Comparison of ENCODE assay signal across 8 cellular contexts in the genomic region with DNA sequence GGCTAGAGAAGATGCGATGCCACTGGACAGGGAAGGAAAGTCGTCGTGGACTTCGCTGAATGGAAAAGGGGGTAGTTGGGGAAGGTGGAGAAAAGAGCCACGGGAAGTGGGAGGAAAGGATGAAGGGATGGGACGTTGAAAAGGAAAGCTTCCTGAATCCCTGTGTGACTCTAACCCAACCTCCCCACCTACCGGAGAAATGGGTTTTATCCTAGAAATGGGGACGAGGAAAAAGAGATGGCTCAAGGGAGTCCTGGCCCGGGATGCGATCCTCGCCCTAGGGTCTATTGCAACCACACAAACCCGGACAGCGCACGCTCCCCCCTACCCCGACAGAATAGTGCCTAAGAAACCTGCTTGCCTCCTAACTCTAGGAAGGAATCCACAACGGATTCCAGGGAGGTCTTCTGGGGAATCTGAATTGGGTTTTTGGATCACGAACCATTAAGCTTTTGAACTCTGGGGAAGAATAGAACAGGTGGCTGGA. TPM values are rescaled to one million over a fixed set of nuclear protein-coding genes. Genes with fewer than 3 reads are reported as not detected.
DNase-seq lines count a peak whose midpoint lies in the region; FAIRE-seq and TF ChIP-seq lines count a peak whose summit lies in the region.

No MANE protein-coding gene starts in this region.

- H3K36me3 ChIP-seq in CD4-positive, alpha-beta memory T cell (ENCODE audit: insufficient read depth, low read length): no peaks in the 10 kb centered on the region

- H3K4me3 ChIP-seq in CD4-positive, alpha-beta memory T cell (ENCODE audit: low read length in 2 of 2): peak overlapping the region; percentile 63 to 66
- H3K4me3 ChIP-seq in NB4 (ENCODE audit: low read depth, low read length) (peak overlapping the region; percentile 16), choroid plexus epithelial cell (ENCODE audit: low read depth, low read length) (peak overlapping the region; percentile 85)

- peaks cover 82% of the 10 kb centered on the region for H3K4me1 ChIP-seq in CD4-positive, alpha-beta memory T cell (ENCODE audit: insufficient read depth, low read length)

- FAIRE-seq in urothelium cell line (lab: Jason Lieb, UNC): no peak

- TF ChIP-seq POLR2A in NB4 (IDR thresholded peaks at IDR 0.05; ENCODE audit: extremely low read depth, insufficient read length): no peak

- TF ChIP-seq CTCF in NB4 (IDR thresholded peaks at IDR 0.05; ENCODE audit: low read depth, low read length) (no peak), choroid plexus epithelial cell (conservative IDR thresholded peaks at IDR 0.05; ENCODE audit: low read depth, low read length) (peak; percentile 36)

- H3K27me3 Mint-ChIP-seq in CD4-positive, alpha-beta memory T cell: no peaks in the 10 kb centered on the region

- no peaks in the 10 kb centered on the region for H3K27me3 ChIP-seq in CD4-positive, alpha-beta memory T cell (ENCODE audit: insufficient read depth, low read length)

- no peak for DNase-seq in CD4-positive, alpha-beta memory T cell
- DNase-seq in NB4 (ENCODE audit: low read depth) (peak; percentile 5), choroid plexus epithelial cell (ENCODE audit: low read depth) (no peak), medulla oblongata (ENCODE audit: extremely low spot score) (peak; percentile 58), urothelium cell line (ENCODE audit: low spot score) (peak; percentile 47), NCI-H146 treated with DMSO at 0.1 percent for 48 hours (lab: John Stamatoyannopoulos, UW; ENCODE audit: unreplicated experiment) (no peak), HK-2 (ENCODE audit: unreplicated experiment) (no peak)
- no peak for DNase-seq in effector CD8-positive, alpha-beta T cell (lab: John Stamatoyannopoulos, UW)

- H3K4me1 Mint-ChIP-seq in CD4-positive, alpha-beta memory T cell: peaks cover 53 to 91% (median 73%) of the 10 kb centered on the region in 4 donors

- peak overlapping the region; percentile 54 to 96 (median 87) for H3K27ac Mint-ChIP-seq in CD4-positive, alpha-beta memory T cell

- no peaks in the 10 kb centered on the region for H3K9me3 ChIP-seq in CD4-positive, alpha-beta memory T cell (ENCODE audit: control insufficient read depth in 1 of 2, low read length in 2 of 2)

- H3K36me3 Mint-ChIP-seq in CD4-positive, alpha-beta memory T cell: peaks cover 0 to 17% of the 10 kb centered on the region in 2 donors

- POLR2A ChIA-PET in CD4-positive, alpha-beta memory T cell (lab: Charles Lee; ENCODE audit: partially characterized antibody): interaction anchor here (0.9 to 3.7 kb wide), 16 partner anchors 11 to 398 kb away, joined by 3 to 27 read pairs (median 6); partner anchors contain the start of genes EIF4E, METAP1 and RAP1GDS1

- CTCF ChIA-PET in CD4-positive, alpha-beta memory T cell (lab: Charles Lee; ENCODE audit: partially characterized antibody): interaction anchor here (2.0 to 2.5 kb wide), 2 partner anchors 17 to 29 kb away, joined by 7 to 9 read pairs; no protein-coding TSS in a partner anchor

- peak overlapping the region; percentile 60 for H3K27ac ChIP-seq in CD4-positive, alpha-beta memory T cell (ENCODE audit: low read depth, low read length)

- H3K4me3 Mint-ChIP-seq in CD4-positive, alpha-beta memory T cell: peak overlapping the region; percentile 61 to 95 (median 87)

- no peaks in the 10 kb centered on the region for H3K9me3 Mint-ChIP-seq in CD4-positive, alpha-beta memory T cell

- intact Hi-C loops in CD4-positive, alpha-beta memory T cell (cut with micrococcal nuclease): loop anchor here (2.0 to 10.0 kb wide), 6 partner anchors 166 to 516 kb away; partner anchors contain the start of genes EIF4E, METAP1 and STPG2

RNA-seq across cellular contexts. Expression of gene TSPAN5, which starts 0.7 kb away (rescaled TPM):
- 10 to 100 TPM; 16.8 to 17.4 TPM for total RNA-seq in CD4-positive, alpha-beta memory T cell
- 10 to 100 TPM; 34.0 to 40.4 TPM for polyA plus RNA-seq in CD4-positive, alpha-beta memory T cell

Comparison
In these comparisons a context has a peak if more than half of its experiments do, and no peak if none do; other contexts are left out.
1. DNase-seq: peak in NB4 (single experiment), medulla oblongata (single experiment) and urothelium cell line (single experiment); none in CD4-positive, alpha-beta memory T cell (0 of 5), choroid plexus epithelial cell (single experiment), NCI-H146 treated with DMSO at 0.1 percent for 48 hours (single experiment), HK-2 (single experiment) and effector CD8-positive, alpha-beta T cell (single experiment).
2. H3K4me3 ChIP-seq: peak in every context shown above with its lines; median percentile 85 in choroid plexus epithelial cell; 64 in CD4-positive, alpha-beta memory T cell; 16 in NB4.